In genomic region chr16:73179671-73180370, GRCh38 we compare ENCODE assay signal across 16 cellular contexts.
A peak's percentile ranks its signal among the peaks of the same experiment; 100 is the strongest.
DNase-seq lines count a peak whose midpoint lies in the region; TF ChIP-seq lines count a peak whose summit lies in the region.
"Had no signal": no experiment of that assay in that cellular context is flagged by ENCODE, and none has a peak within 500 bp of the region (broad histone marks: within the 10 kb centered on the region; RNA-seq: fewer than 3 reads in every experiment).

No MANE protein-coding gene starts in this region.

- H3K4me1 ChIP-seq in left ventricle myocardium inferior (peaks cover 4% of the 10 kb centered on the region), skeletal muscle tissue (ENCODE audit: control insufficient read depth in 3 of 3, insufficient read depth in 3 of 3, low read length in 3 of 3) (peaks cover 0 to 4% (median 0%) of the 10 kb centered on the region in 3 donors), A673 (ENCODE audit: insufficient read depth, low read length, poor library complexity, severe bottlenecking) (no peaks in the 10 kb centered on the region)
- H3K4me1 ChIP-seq: psoas muscle had no signal

- TF ChIP-seq CTCF in left ventricle myocardium inferior (IDR thresholded peaks at IDR 0.05; ENCODE audit: borderline replicate concordance) (no peak), A673 (conservative IDR thresholded peaks at IDR 0.05; ENCODE audit: low read depth, low read length) (no peak)

- H3K9me3 ChIP-seq in left ventricle myocardium inferior (replicated peaks) (no peaks in the 10 kb centered on the region), skeletal muscle tissue (ENCODE audit: control insufficient read depth in 3 of 3, low read length in 3 of 3) (no peaks in the 10 kb centered on the region), A673 (ENCODE audit: low read depth, low read length, poor library complexity, severe bottlenecking) (no peaks in the 10 kb centered on the region)
- H3K9me3 ChIP-seq: psoas muscle had no signal

- CTCF ChIA-PET in A673 (lab: Charles Lee), result no interaction called here

- DNase-seq in DMS53 (lab: John Stamatoyannopoulos, UW) (peak; percentile 17), DMS53 treated with DMSO at 0.1 percent for 48 hours (lab: John Stamatoyannopoulos, UW; ENCODE audit: unreplicated experiment) (no peak), NCI-H2081 (lab: John Stamatoyannopoulos, UW) (peak; percentile 71 to 87), left ventricle myocardium inferior (peak; percentile 33), Ammon's horn (ENCODE audit: low spot score) (no peak), NCI-H446 (lab: John Stamatoyannopoulos, UW) (no peak), A673 (ENCODE audit: low spot score) (no peak)
- DNase-seq: activated naive CD4-positive, alpha-beta T cell treated with Interleukin-2 at 50 U/mL for 16 hours; CD4-positive, alpha-beta memory T cell; dermis blood vessel endothelial cell; GDM1; NCI-H2227 treated with DMSO at 0.1 percent for 48 hours; stimulated activated CD4-positive, alpha-beta T cell treated with anti-CD3 and anti-CD28 coated beads, Interleukin-15, amount 100 ng/mL, for 24 hours had no signal

- H3K27me3 ChIP-seq in left ventricle myocardium inferior (ENCODE audit: low read depth), result no peaks in the 10 kb centered on the region
- no peaks in the 10 kb centered on the region for H3K27me3 ChIP-seq in skeletal muscle tissue (ENCODE audit: control insufficient read depth in 3 of 3, insufficient read depth in 3 of 3, low read length in 3 of 3)
- no peaks in the 10 kb centered on the region for H3K27me3 ChIP-seq in A673 (replicated peaks; ENCODE audit: insufficient read depth, low read depth, low read length, poor library complexity)

- POLR2A ChIA-PET in A673 (lab: Charles Lee; ENCODE audit: low non-redundant PET), result no interaction called here

- intact Hi-C loops in left ventricle myocardium inferior (cut with micrococcal nuclease), result no loop called here
- intact Hi-C loops in A673 (cut with micrococcal nuclease; ENCODE audit: unreplicated experiment), result loop anchor here (5.0 kb wide), 1 partner anchor 348 kb away; no protein-coding TSS in a partner anchor

- no peak overlapping the region for H3K4me3 ChIP-seq in left ventricle myocardium inferior
- H3K4me3 ChIP-seq in skeletal muscle tissue (ENCODE audit: low read length in 3 of 3), result no peak overlapping the region
- H3K4me3 ChIP-seq in A673 (ENCODE audit: low read depth, low read length, poor library complexity, severe bottlenecking), result no peak overlapping the region
- H3K4me3 ChIP-seq: psoas muscle had no signal

- H3K36me3 ChIP-seq in left ventricle myocardium inferior (no peaks in the 10 kb centered on the region), skeletal muscle tissue (ENCODE audit: control insufficient read depth in 3 of 3, insufficient read depth in 3 of 3, low read length in 3 of 3) (no peaks in the 10 kb centered on the region), A673 (ENCODE audit: insufficient read depth, low read length, poor library complexity, severe bottlenecking) (no peaks in the 10 kb centered on the region)

- no peak overlapping the region for H3K9ac ChIP-seq in skeletal muscle tissue (ENCODE audit: low read depth in 1 of 3, low read length in 3 of 3)

- no TSS peak for BruUV-seq in A673 (replicated peaks; lab: Mats Ljungman, UMichigan)

- H3K27ac ChIP-seq in left ventricle myocardium inferior (replicated peaks), result peak overlapping the region; percentile 60
- peak overlapping the region; percentile 31 for H3K27ac ChIP-seq in skeletal muscle tissue (ENCODE audit: low read depth, low read length)
- no peak overlapping the region for H3K27ac ChIP-seq in A673 (ENCODE audit: low read depth, low read length, poor library complexity, severe bottlenecking)
- H3K27ac ChIP-seq: 22Rv1, psoas muscle had no signal

Comparison
In these comparisons a context has a peak if more than half of its experiments do, and no peak if none do; other contexts are left out.
1. DNase-seq: peak in DMS53 (single experiment), NCI-H2081 (2 of 2) and left ventricle myocardium inferior (single experiment); none in DMS53 treated with DMSO at 0.1 percent for 48 hours (single experiment), Ammon's horn (single experiment), NCI-H446 (0 of 2) and A673 (single experiment).